ENCODE assay signal across 23 cellular contexts in the genomic region with DNA sequence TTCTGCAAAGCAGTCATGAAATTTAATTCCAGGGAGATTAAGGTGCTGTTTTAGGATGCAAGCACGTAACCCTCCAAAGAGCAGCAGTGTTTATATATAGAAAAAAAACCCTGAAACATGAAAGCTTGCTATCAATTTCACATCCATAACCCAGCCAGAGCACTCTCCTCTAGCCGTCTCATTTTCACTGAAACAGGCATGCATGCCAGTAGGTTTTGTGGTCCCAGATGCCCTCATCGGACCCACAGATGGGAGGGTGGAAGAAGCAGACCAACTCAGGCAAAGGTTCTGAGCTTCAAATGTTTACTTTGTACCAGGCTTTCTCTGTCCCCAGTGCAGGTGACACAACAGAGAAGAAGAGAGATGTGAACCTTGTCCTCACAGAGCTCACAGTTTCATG.
"Had no signal": no experiment of that assay in that cellular context is flagged by ENCODE, and none has a peak within 500 bp of the region (broad histone marks: within the 10 kb centered on the region; RNA-seq: fewer than 3 reads in every experiment).

No MANE protein-coding gene starts in this region.

- H3K27me3 Mint-ChIP-seq: stimulated activated naive B cell treated with anti-CD40 and anti-IgM and Interleukin-4, amounts not matched to agents 10 μg/mL and 1 μg/mL and 100 μg/mL, for 72 hours had no signal

- H3K4me1 ChIP-seq: esophagus muscularis mucosa, parathyroid adenoma, tibial nerve, vagina had no signal

- H3K4me3 ChIP-seq: coronary artery, esophagus muscularis mucosa, hepatocyte, mucosa of descending colon, tibial nerve, vagina had no signal

- H3K4me3 Mint-ChIP-seq: activated CD4-positive, alpha-beta T cell treated with anti-CD3 and anti-CD28 coated beads, Interleukin-2, amount 10 ng/mL, durations not matched to agents 24 days and 14 days; activated CD8-positive, alpha-beta T cell treated with anti-CD3 and anti-CD28 coated beads, Interleukin-2, amount 10 ng/mL, durations not matched to agents 7 days and 5 days; activated naive CD8-positive, alpha-beta T cell; naive thymus-derived CD8-positive, alpha-beta T cell; stimulated activated naive B cell treated with anti-CD40 and anti-IgM and Interleukin-4, amounts not matched to agents 10 μg/mL and 1 μg/mL and 100 μg/mL, for 72 hours had no signal

- H3K79me2 ChIP-seq: hepatocyte, parathyroid adenoma had no signal

- H2AFZ ChIP-seq: hepatocyte, parathyroid adenoma had no signal

- H3K9me3 Mint-ChIP-seq: activated CD4-positive, alpha-beta T cell treated with anti-CD3 and anti-CD28 coated beads, Interleukin-2, amount 10 ng/mL, durations not matched to agents 24 days and 14 days; stimulated activated naive B cell treated with anti-CD40 and anti-IgM and Interleukin-4, amounts not matched to agents 10 μg/mL and 1 μg/mL and 100 μg/mL, for 72 hours had no signal

- H3K27ac ChIP-seq: coronary artery, esophagus muscularis mucosa, neutrophil, parathyroid adenoma, tibial nerve, vagina had no signal

- ATAC-seq: activated CD8-positive, alpha-beta T cell treated with anti-CD3 and anti-CD28 coated beads, Interleukin-2, amount 10 ng/mL, durations not matched to agents 7 days and 5 days; left lobe of liver; mucosa of descending colon; naive thymus-derived CD8-positive, alpha-beta T cell; stimulated activated naive B cell treated with anti-CD40 and anti-IgM and Interleukin-4, amounts not matched to agents 10 μg/mL and 1 μg/mL and 100 μg/mL, for 72 hours had no signal

- H3K4me1 Mint-ChIP-seq: activated CD4-positive, alpha-beta T cell treated with anti-CD3 and anti-CD28 coated beads, Interleukin-2, amount 10 ng/mL, durations not matched to agents 24 days and 14 days; naive thymus-derived CD8-positive, alpha-beta T cell; stimulated activated naive B cell treated with anti-CD40 and anti-IgM and Interleukin-4, amounts not matched to agents 10 μg/mL and 1 μg/mL and 100 μg/mL, for 72 hours had no signal

- H3K9ac ChIP-seq: parathyroid adenoma had no signal

- DNase-seq: activated CD4-positive, alpha-beta T cell treated with anti-CD3 and anti-CD28 coated beads, Interleukin-2, amount 10 ng/mL, durations not matched to agents 24 days and 14 days; activated CD4-positive, CD25-positive, alpha-beta regulatory T cell; activated CD8-positive, alpha-beta memory T cell treated with anti-CD3 and anti-CD28 coated beads, Interleukin-2, amount 50 U/mL, for 4 hours; activated CD8-positive, alpha-beta T cell treated with anti-CD3 and anti-CD28 coated beads, Interleukin-2, amount 10 ng/mL, durations not matched to agents 7 days and 5 days; activated gamma-delta T cell treated with Interleukin-2 at 50 U/mL for 16 hours; activated T-cell treated with anti-CD3 and anti-CD28 coated beads, Interleukin-2, amount 50 U/mL, for 48 hours; amniotic stem cell; caudate nucleus; effector CD4-positive, alpha-beta T cell; islet precursor cell; mucosa of descending colon; naive thymus-derived CD8-positive, alpha-beta T cell; stimulated activated CD4-positive, alpha-beta T cell treated with anti-CD3 and anti-CD28 coated beads, Interleukin-12 subunit alpha, Interleukin-12 subunit beta, amount 100 ng/mL, for 4 hours; stimulated activated naive B cell treated with anti-CD40 and anti-IgM and Interleukin-4, amounts not matched to agents 10 μg/mL and 1 μg/mL and 100 μg/mL, for 72 hours had no signal

- H3K27ac Mint-ChIP-seq: activated CD4-positive, alpha-beta T cell treated with anti-CD3 and anti-CD28 coated beads, Interleukin-2, amount 10 ng/mL, durations not matched to agents 24 days and 14 days; activated CD8-positive, alpha-beta T cell treated with anti-CD3 and anti-CD28 coated beads, Interleukin-2, amount 10 ng/mL, durations not matched to agents 7 days and 5 days; activated naive CD8-positive, alpha-beta T cell; stimulated activated naive B cell treated with anti-CD40 and anti-IgM and Interleukin-4, amounts not matched to agents 10 μg/mL and 1 μg/mL and 100 μg/mL, for 72 hours had no signal

- H3K9me3 ChIP-seq: esophagus muscularis mucosa, mucosa of descending colon, neutrophil, tibial nerve, vagina had no signal

- H3K36me3 ChIP-seq: esophagus muscularis mucosa, neutrophil, tibial nerve, vagina had no signal

- H3K27me3 ChIP-seq: esophagus muscularis mucosa, hepatocyte, neutrophil, tibial nerve, vagina had no signal

- H3K36me3 Mint-ChIP-seq: activated naive CD8-positive, alpha-beta T cell; naive thymus-derived CD8-positive, alpha-beta T cell; stimulated activated naive B cell treated with anti-CD40 and anti-IgM and Interleukin-4, amounts not matched to agents 10 μg/mL and 1 μg/mL and 100 μg/mL, for 72 hours had no signal
